ENCODE assay signal across 17 cellular contexts in the genomic region with DNA sequence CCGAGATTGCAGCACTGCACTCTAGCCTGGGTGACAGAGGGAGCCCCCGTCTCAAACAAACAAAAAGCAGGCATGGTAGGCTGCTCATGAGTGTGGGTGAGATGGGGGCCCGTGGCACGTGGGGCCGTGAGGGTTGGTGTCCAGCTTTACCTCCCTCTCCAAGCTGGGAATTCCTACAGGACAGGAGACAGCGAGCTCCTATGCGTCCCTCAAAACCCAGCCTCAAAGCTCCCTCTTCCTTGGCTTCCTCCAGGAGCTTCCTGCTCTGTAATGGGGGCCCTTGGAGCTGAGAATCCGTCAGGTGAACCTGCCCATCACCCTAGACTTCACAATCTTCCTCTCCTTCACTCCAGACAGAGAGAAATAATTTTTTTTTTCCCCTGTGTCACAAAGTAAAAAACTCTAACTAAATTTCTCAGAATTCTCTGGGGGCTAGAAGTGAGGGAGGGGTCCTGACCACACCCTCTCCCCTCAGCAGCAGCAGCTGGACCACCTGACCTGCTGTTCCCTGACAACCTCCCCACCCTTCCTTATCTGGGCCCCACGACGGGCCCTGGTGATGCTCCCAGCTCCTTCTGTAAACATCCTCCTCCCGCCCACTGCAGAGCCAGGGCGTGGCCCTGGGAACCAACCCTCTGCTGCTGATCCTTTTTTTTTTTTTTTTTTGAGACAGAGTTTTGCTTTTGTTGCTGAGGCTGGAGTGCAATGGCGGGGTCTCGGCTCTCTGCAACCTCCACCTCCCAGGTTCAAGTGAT. TPM values are rescaled to one million over a fixed set of nuclear protein-coding genes. Genes with fewer than 3 reads are reported as not detected.
A peak's percentile ranks its signal among the peaks of the same experiment; 100 is the strongest.
DNase-seq lines count a peak whose midpoint lies in the region; ATAC-seq and TF ChIP-seq lines count a peak whose summit lies in the region.
"Had no signal": no experiment of that assay in that cellular context is flagged by ENCODE, and none has a peak within 500 bp of the region (broad histone marks: within the 10 kb centered on the region; RNA-seq: fewer than 3 reads in every experiment).

No MANE protein-coding gene starts in this region.

- H3K4ac ChIP-seq in H9 (ENCODE audit: low read depth, low read length): no peak overlapping the region
- H3K4ac ChIP-seq in mesendoderm (ENCODE audit: low read depth, low read length): no peak overlapping the region

- H3K9ac ChIP-seq in H9 (ENCODE audit: extremely low read depth, insufficient read length, low read length) (no peak overlapping the region), mesendoderm (ENCODE audit: low read length) (no peak overlapping the region)

- no peaks in the 10 kb centered on the region for H3K27me3 Mint-ChIP-seq in CD8-positive, alpha-beta memory T cell
- H3K27me3 Mint-ChIP-seq in H9 (ENCODE audit: low read depth): no peaks in the 10 kb centered on the region
- H3K27me3 Mint-ChIP-seq in WTC11 (ENCODE audit: low read depth): no peaks in the 10 kb centered on the region
- H3K27me3 Mint-ChIP-seq in mesothelial cell of epicardium (ENCODE audit: low read depth): no peaks in the 10 kb centered on the region

- H2BK15ac ChIP-seq in H9 (ENCODE audit: low read depth, low read length) (no peak overlapping the region), mesendoderm (replicated peaks; ENCODE audit: low read depth) (no peak overlapping the region)

- H3K36me3 Mint-ChIP-seq in CD8-positive, alpha-beta memory T cell: peaks cover 0 to 15% (median 4%) of the 10 kb centered on the region in 3 donors
- peaks cover 28 to 58% (median 47%) of the 10 kb centered on the region in 3 experiments for H3K36me3 Mint-ChIP-seq in H9 (ENCODE audit: insufficient read depth in 1 of 3, low read depth in 3 of 3)
- peaks cover 40% of the 10 kb centered on the region for H3K36me3 Mint-ChIP-seq in WTC11
- H3K36me3 Mint-ChIP-seq in mesothelial cell of epicardium: peaks cover 26% of the 10 kb centered on the region

- H3K23ac ChIP-seq in H9 (ENCODE audit: insufficient read length, low read depth, low read length) (no peak overlapping the region), mesendoderm (ENCODE audit: low read length) (no peak overlapping the region)

- no peak overlapping the region for H3K4me3 ChIP-seq in CD8-positive, alpha-beta memory T cell (ENCODE audit: low read length)
- H3K4me3 ChIP-seq in mesendoderm (ENCODE audit: low read length): no peak overlapping the region

- no peak overlapping the region for H3K18ac ChIP-seq in H9 (ENCODE audit: insufficient read length, low read depth, low read length)
- H3K18ac ChIP-seq in mesendoderm (ENCODE audit: low read length): no peak overlapping the region

- H3K23me2 ChIP-seq in H9 (ENCODE audit: insufficient read length, low read depth, low read length, poor library complexity, severe bottlenecking): no peaks in the 10 kb centered on the region

- H2AK5ac ChIP-seq in H9 (ENCODE audit: insufficient read length, low read length): no peak overlapping the region
- H2AK5ac ChIP-seq in mesendoderm (ENCODE audit: low read length): no peak overlapping the region

- H3K56ac ChIP-seq in H9 (ENCODE audit: insufficient read length, low read depth, low read length) (no peak overlapping the region), mesendoderm (ENCODE audit: low read length) (no peak overlapping the region)

- no peak overlapping the region for H2AFZ ChIP-seq in H9 (ENCODE audit: low read length)

- H4K5ac ChIP-seq in H9 (ENCODE audit: insufficient read length, low read depth, low read length) (no peak overlapping the region), mesendoderm (ENCODE audit: low read length) (no peak overlapping the region)

- H4K8ac ChIP-seq in H9 (replicated peaks; ENCODE audit: insufficient read length, low read depth, low read length) (no peak overlapping the region), mesendoderm (ENCODE audit: low read depth, low read length) (no peak overlapping the region)

- H2BK120ac ChIP-seq in H9 (ENCODE audit: low read depth, low read length, poor library complexity, severe bottlenecking): no peak overlapping the region
- no peak overlapping the region for H2BK120ac ChIP-seq in mesendoderm (ENCODE audit: low read depth, low read length)

- no CpG with 5 or more reads among the region's 14 CpGs for WGBS in H9 (ENCODE audit: extremely low coverage, insufficient read length, low lambda C conversion rate)
- no CpG with 5 or more reads among the region's 14 CpGs for WGBS in mesendoderm (ENCODE audit: extremely low coverage, insufficient coverage, low lambda C conversion rate)

- no peak overlapping the region for H3K14ac ChIP-seq in H9 (ENCODE audit: insufficient read depth, low read length)

- TF ChIP-seq CTCF in H9 (conservative IDR thresholded peaks at IDR 0.05) (no peak), WTC11 (IDR thresholded peaks at IDR 0.05) (no peak), mesothelial cell of epicardium (IDR thresholded peaks at IDR 0.05; ENCODE audit: unreplicated experiment) (no peak)

- no peaks in the 10 kb centered on the region for H3K27me3 ChIP-seq in CD8-positive, alpha-beta memory T cell (ENCODE audit: insufficient read depth, low read length, poor library complexity, severe bottlenecking)
- H3K27me3 ChIP-seq in H9 (ENCODE audit: insufficient read depth, low read length) (no peaks in the 10 kb centered on the region), mesendoderm (ENCODE audit: insufficient read depth, low read length, poor library complexity) (no peaks in the 10 kb centered on the region)
- H3K27me3 ChIP-seq: neutrophil had no signal

- H3T11ph ChIP-seq in H9 (ENCODE audit: low read length): no peak overlapping the region

- H3K27ac Mint-ChIP-seq in CD8-positive, alpha-beta memory T cell: no peak overlapping the region
- peak overlapping the region in 2 of 3 experiments; percentile 25 to 40; a peak in 2 of 7 replicates for H3K27ac Mint-ChIP-seq in H9
- H3K27ac Mint-ChIP-seq in WTC11: peak overlapping the region; percentile 23; the same call in 1 of the 2 replicates
- H3K27ac Mint-ChIP-seq in mesothelial cell of epicardium: peak overlapping the region; percentile 90

- peak overlapping the region; percentile 16 for H3K27ac ChIP-seq in CD8-positive, alpha-beta memory T cell (ENCODE audit: low read depth, low read length)
- H3K27ac ChIP-seq in H9 (ENCODE audit: insufficient read length, low read depth, low read length) (no peak overlapping the region), mesendoderm (ENCODE audit: low read depth, low read length) (no peak overlapping the region)
- H3K27ac ChIP-seq: neutrophil had no signal

- H3K79me2 ChIP-seq in H9 (ENCODE audit: insufficient read depth, low read length) (no peaks in the 10 kb centered on the region), mesendoderm (ENCODE audit: control insufficient read depth, insufficient read depth, low read length) (peaks cover 8% of the 10 kb centered on the region)

- CTCF ChIA-PET in CD8-positive, alpha-beta memory T cell (lab: Charles Lee): interaction anchor here (1.7 kb wide), 1 partner anchor 98 kb away, joined by 4 read pairs; no protein-coding TSS in a partner anchor
- CTCF ChIA-PET in WTC11 (lab: Charles Lee): interaction anchor here (0.7 to 1.2 kb wide), 3 partner anchors 9 to 59 kb away, joined by 3 to 4 read pairs (median 3); no protein-coding TSS in a partner anchor

- H3K9me3 Mint-ChIP-seq in CD8-positive, alpha-beta memory T cell: no peaks in the 10 kb centered on the region
- peaks cover 2 to 4% of the 10 kb centered on the region in 2 experiments; a peak in 3 of 5 replicates for H3K9me3 Mint-ChIP-seq in H9
- peaks cover 10% of the 10 kb centered on the region for H3K9me3 Mint-ChIP-seq in WTC11
- H3K9me3 Mint-ChIP-seq in mesothelial cell of epicardium: peaks cover 4% of the 10 kb centered on the region

- H4K20me1 ChIP-seq in H9 (ENCODE audit: control insufficient read depth, insufficient read depth, insufficient read length): no peaks in the 10 kb centered on the region

- H2BK20ac ChIP-seq in H9 (ENCODE audit: low read depth, low read length, poor library complexity, severe bottlenecking): no peak overlapping the region

- no peak for ATAC-seq in WTC11

- H3K4me2 ChIP-seq in H9 (ENCODE audit: insufficient read depth, insufficient read length, low read length) (no peak overlapping the region), mesendoderm (ENCODE audit: low read length) (no peak overlapping the region)

- no peak overlapping the region for H2BK12ac ChIP-seq in H9 (ENCODE audit: insufficient read length, low read depth, low read length)

- no peak overlapping the region for H3K4me3 Mint-ChIP-seq in CD8-positive, alpha-beta memory T cell
- no peak overlapping the region; a peak in 1 of 5 replicates for H3K4me3 Mint-ChIP-seq in H9
- H3K4me3 Mint-ChIP-seq in WTC11: no peak overlapping the region
- H3K4me3 Mint-ChIP-seq in mesothelial cell of epicardium: no peak overlapping the region

- no peak for DNase-seq in CD8-positive, alpha-beta memory T cell
- no peak for DNase-seq in H9
- DNase-seq in WTC11 (ENCODE audit: low spot score): no peak
- no peak for DNase-seq in mesothelial cell of epicardium (ENCODE audit: low spot score in 2 of 2, unreplicated experiment in 2 of 2)
- no peak for DNase-seq in mesendoderm
- no peak for DNase-seq in Kasumi-1 (lab: John Stamatoyannopoulos, UW)
- no peak for DNase-seq in SHP77 treated with DMSO at 0.1 percent for 48 hours (lab: John Stamatoyannopoulos, UW)
- DNase-seq in activated CD4-positive, alpha-beta T cell treated with anti-CD3 and anti-CD28 coated beads, Interleukin-2, amount 50 U/mL, for 48 hours: no peak
- DNase-seq: activated CD4-positive, CD25-positive, alpha-beta regulatory T cell; activated naive CD4-positive, alpha-beta T cell treated with Interleukin-2 at 50 U/mL for 16 hours; COR-L47; foreskin melanocyte; GOT3; NCI-H2029; RPMI8226; stimulated activated naive CD4-positive, alpha-beta T cell treated with Interleukin-2 at 50 U/mL for 16 hours had no signal

- no peaks in the 10 kb centered on the region for H3K4me1 Mint-ChIP-seq in CD8-positive, alpha-beta memory T cell
- H3K4me1 Mint-ChIP-seq in H9 (peaks cover 4 to 31% of the 10 kb centered on the region in 2 experiments), WTC11 (peaks cover 18% of the 10 kb centered on the region), mesothelial cell of epicardium (peaks cover 36% of the 10 kb centered on the region)

- H3K79me1 ChIP-seq in H9 (ENCODE audit: insufficient read depth, low read depth, low read length, poor library complexity, severe bottlenecking) (no peaks in the 10 kb centered on the region), mesendoderm (ENCODE audit: low read length) (peaks cover 11% of the 10 kb centered on the region)

- peaks cover 3% of the 10 kb centered on the region for H3K36me3 ChIP-seq in CD8-positive, alpha-beta memory T cell (ENCODE audit: insufficient read depth, low read length)
- H3K36me3 ChIP-seq in mesendoderm (ENCODE audit: control insufficient read depth, insufficient read depth, low read length): peaks cover 15% of the 10 kb centered on the region

- H2BK5ac ChIP-seq in H9 (ENCODE audit: insufficient read length, low read length) (no peak overlapping the region), mesendoderm (ENCODE audit: low read length) (no peak overlapping the region)

- H3K4me1 ChIP-seq in CD8-positive, alpha-beta memory T cell (ENCODE audit: insufficient read depth, low read length): no peaks in the 10 kb centered on the region
- no peaks in the 10 kb centered on the region for H3K4me1 ChIP-seq in H9 (ENCODE audit: insufficient read depth, low read length)
- H3K4me1 ChIP-seq in mesendoderm (ENCODE audit: control insufficient read depth, low read depth, low read length): no peaks in the 10 kb centered on the region

- no peak overlapping the region for H4K91ac ChIP-seq in H9 (ENCODE audit: insufficient read length, low read depth, low read length)

- H3K9me3 ChIP-seq in CD8-positive, alpha-beta memory T cell (ENCODE audit: low read length): no peaks in the 10 kb centered on the region
- no peaks in the 10 kb centered on the region for H3K9me3 ChIP-seq in H9 (ENCODE audit: control insufficient read depth, low read depth, low read length)
- H3K9me3 ChIP-seq: neutrophil had no signal

- POLR2A ChIA-PET in CD8-positive, alpha-beta memory T cell (lab: Charles Lee): interaction anchor here (0.5 to 0.7 kb wide), 2 partner anchors 16 to 48 kb away, joined by 3 read pairs; no protein-coding TSS in a partner anchor
- POLR2A ChIA-PET in WTC11 (lab: Charles Lee): no interaction called here

RNA-seq across cellular contexts. Expression of a gene that starts 22.1 kb away (rescaled TPM):
- total RNA-seq in CD8-positive, alpha-beta memory T cell: 100 to 1,000 TPM; 108 to 133 TPM
- 61.3 TPM for polyA plus RNA-seq in CD8-positive, alpha-beta memory T cell
- total RNA-seq in H9 (2021) (94.7 and 101 TPM in 2 replicates), WTC11 (2021) (140 to 147 TPM (median 146 TPM) in 3 replicates), mesothelial cell of epicardium (59.3 to 65.2 TPM (median 59.4 TPM) in 3 replicates)
- 61.9 TPM for polyA plus RNA-seq in mesendoderm (2013, experiment 1 of 2)
- 58.1 TPM for polyA plus RNA-seq in mesendoderm (2013, experiment 2 of 2)

RNA-seq across cellular contexts. Expression of a gene that starts 36.2 kb away (rescaled TPM):
- total RNA-seq in CD8-positive, alpha-beta memory T cell: 10 to 100 TPM; 12.8 to 15.9 TPM
- polyA plus RNA-seq in CD8-positive, alpha-beta memory T cell: 0.49 TPM
- total RNA-seq in H9 (2021) (98.3 and 104 TPM in 2 replicates), WTC11 (2021) (102 to 116 TPM (median 113 TPM) in 3 replicates), mesothelial cell of epicardium (65.9 to 72.4 TPM (median 70.6 TPM) in 3 replicates)
- 66.2 TPM for polyA plus RNA-seq in mesendoderm (2013, experiment 1 of 2)
- 69.1 TPM for polyA plus RNA-seq in mesendoderm (2013, experiment 2 of 2)

RNA-seq across cellular contexts. Expression of a gene that starts 38.2 kb away (rescaled TPM):
- not detected for total RNA-seq in CD8-positive, alpha-beta memory T cell
- polyA plus RNA-seq in CD8-positive, alpha-beta memory T cell: not detected
- total RNA-seq in H9 (2021) (1.0 and 1.4 TPM in 2 replicates), WTC11 (2021) (1.9 to 2.5 TPM (median 2.4 TPM) in 3 replicates), mesothelial cell of epicardium (0.29 to 0.36 TPM (median 0.34 TPM) in 3 replicates)
- polyA plus RNA-seq in mesendoderm (2013, experiment 1 of 2): 0.06 TPM
- 0.10 TPM for polyA plus RNA-seq in mesendoderm (2013, experiment 2 of 2)

RNA-seq across cellular contexts. Expression of a gene that starts 44.9 kb away (rescaled TPM):
- 1 to 10 TPM; 1.2 to 2.3 TPM for total RNA-seq in CD8-positive, alpha-beta memory T cell
- polyA plus RNA-seq in CD8-positive, alpha-beta memory T cell: 0.49 TPM
- total RNA-seq in H9 (2021): 3.3 and 5.9 TPM in 2 replicates
- total RNA-seq in WTC11 (2021): 2.9 to 4.4 TPM (median 3.6 TPM) in 3 replicates
- 1.0 to 1.5 TPM (median 1.1 TPM) in 3 replicates for total RNA-seq in mesothelial cell of epicardium
- 0.10 TPM for polyA plus RNA-seq in mesendoderm (2013, experiment 1 of 2)
- 0.15 TPM for polyA plus RNA-seq in mesendoderm (2013, experiment 2 of 2)

RNA-seq across cellular contexts. Expression of a gene that starts 49.0 kb away (rescaled TPM):
- 10 to 100 TPM; 60.7 to 65.2 TPM for total RNA-seq in CD8-positive, alpha-beta memory T cell
- 197 TPM for polyA plus RNA-seq in CD8-positive, alpha-beta memory T cell
- total RNA-seq in H9 (2021) (66.2 and 66.4 TPM in 2 replicates), WTC11 (2021) (85.5 to 99.5 TPM (median 88.3 TPM) in 3 replicates), mesothelial cell of epicardium (47.4 to 50.5 TPM (median 49.5 TPM) in 3 replicates)
- polyA plus RNA-seq in mesendoderm (2013, experiment 1 of 2): 56.1 TPM
- polyA plus RNA-seq in mesendoderm (2013, experiment 2 of 2): 56.0 TPM

Comparison
In these comparisons a context has a peak if more than half of its experiments do, and no peak if none do; other contexts are left out.
1. H3K27ac Mint-ChIP-seq: peak in H9 (2 of 3), WTC11 (single experiment) and mesothelial cell of epicardium (single experiment); none in CD8-positive, alpha-beta memory T cell (0 of 8).